ENCODE assay signal across 25 cellular contexts in genomic region chr22:48705917-48706605, GRCh38.
A peak's percentile ranks its signal among the peaks of the same experiment; 100 is the strongest.
DNase-seq lines count a peak whose midpoint lies in the region; ATAC-seq, FAIRE-seq and TF ChIP-seq lines count a peak whose summit lies in the region.
"Had no signal": no experiment of that assay in that cellular context is flagged by ENCODE, and none has a peak within 500 bp of the region (broad histone marks: within the 10 kb centered on the region; RNA-seq: fewer than 3 reads in every experiment).

No MANE protein-coding gene starts in this region.

- H3K14ac ChIP-seq in trophoblast cell (ENCODE audit: low read length) = no peak overlapping the region

- TF ChIP-seq CTCF in HepG2 (CRISPR knock-in tag; IDR thresholded peaks at IDR 0.05) = no peak
- no peak for TF ChIP-seq CTCF in right lobe of liver (IDR thresholded peaks at IDR 0.05)
- TF ChIP-seq CTCF in dorsolateral prefrontal cortex (IDR thresholded peaks at IDR 0.05 in 54 of 56, conservative IDR thresholded peaks at IDR 0.05 in 2 of 56; ENCODE audit: low read depth in 1 of 56, partially characterized antibody in 56 of 56) = no peak
- no peak for TF ChIP-seq CTCF in osteoblast (IDR thresholded peaks at IDR 0.05; ENCODE audit: extremely low read depth, low read depth, low read length)
- no peak for TF ChIP-seq CTCF in upper lobe of right lung (IDR thresholded peaks at IDR 0.05)

- H3K9me3 ChIP-seq in HepG2 (ENCODE audit: low read length) = no peaks in the 10 kb centered on the region
- no peaks in the 10 kb centered on the region for H3K9me3 ChIP-seq in right lobe of liver
- no peaks in the 10 kb centered on the region for H3K9me3 ChIP-seq in osteoblast (ENCODE audit: low read depth, low read length)
- H3K9me3 ChIP-seq in upper lobe of right lung = no peaks in the 10 kb centered on the region
- H3K9me3 ChIP-seq in trophoblast cell (ENCODE audit: insufficient read depth, low read depth, low read length) = no peaks in the 10 kb centered on the region
- H3K9me3 ChIP-seq: BLaER1, SK-N-SH had no signal

- no peaks in the 10 kb centered on the region for H3K27me3 ChIP-seq in HepG2 (ENCODE audit: control insufficient read depth in 1 of 2, insufficient read depth in 2 of 2, low read length in 2 of 2)
- no peaks in the 10 kb centered on the region for H3K27me3 ChIP-seq in right lobe of liver
- H3K27me3 ChIP-seq in dorsolateral prefrontal cortex = no peaks in the 10 kb centered on the region
- H3K27me3 ChIP-seq in osteoblast (ENCODE audit: insufficient read depth, low read length) = no peaks in the 10 kb centered on the region
- no peaks in the 10 kb centered on the region for H3K27me3 ChIP-seq in upper lobe of right lung
- no peaks in the 10 kb centered on the region for H3K27me3 ChIP-seq in trophoblast cell (ENCODE audit: insufficient read depth, low read length)
- H3K27me3 ChIP-seq: BLaER1 had no signal

- H3K4ac ChIP-seq in trophoblast cell (ENCODE audit: low read depth, low read length) = no peak overlapping the region

- peaks cover 17 to 40% of the 10 kb centered on the region in 2 experiments; a peak in 4 of 5 replicates for H3K36me3 ChIP-seq in HepG2 (replicated peaks in 1 of 2; ENCODE audit: control insufficient read depth in 1 of 2, insufficient read depth in 2 of 2, low read length in 2 of 2)
- no peaks in the 10 kb centered on the region for H3K36me3 ChIP-seq in right lobe of liver
- H3K36me3 ChIP-seq in osteoblast (ENCODE audit: insufficient read depth, low read length) = no peaks in the 10 kb centered on the region
- no peaks in the 10 kb centered on the region for H3K36me3 ChIP-seq in upper lobe of right lung
- no peaks in the 10 kb centered on the region for H3K36me3 ChIP-seq in trophoblast cell (ENCODE audit: control insufficient read depth in 1 of 2, insufficient read depth in 2 of 2, low read length in 2 of 2)
- H3K36me3 ChIP-seq: BLaER1 had no signal

- in situ Hi-C loops in HepG2 (cut with HindIII; ENCODE audit: extremely low pct_ligation_motif_present, low pct_unique_long_range_greater_than_20kb) = no loop called here

- H2BK120ac ChIP-seq in trophoblast cell (ENCODE audit: insufficient read depth, low read length, poor library complexity) = no peak overlapping the region

- H3K23ac ChIP-seq in trophoblast cell (ENCODE audit: low read length) = no peak overlapping the region

- 0 out of 2 replicates have a peak, but pooled peaks cover 4% of the 10 kb centered on the region for H4K20me1 ChIP-seq in HepG2 (ENCODE audit: insufficient read depth, low read length)
- no peaks in the 10 kb centered on the region for H4K20me1 ChIP-seq in osteoblast (ENCODE audit: insufficient read depth, low read length)

- ATAC-seq in HepG2 = no peak
- no peak for ATAC-seq in right lobe of liver
- ATAC-seq in upper lobe of right lung = no peak
- ATAC-seq: GM23338, Panc1 had no signal

- CTCF ChIA-PET in HepG2 (lab: Yijun Ruan, JAX; ENCODE audit: low intra/inter-chr PET ratio, low total read pairs) = no interaction called here

- FAIRE-seq in HepG2 (lab: Jason Lieb, UNC) = no peak
- FAIRE-seq: A204.1, HTR-8/SVneo had no signal

- DNase-seq in HepG2 (ENCODE audit: low spot score) (no peak), right lobe of liver (no peak), dorsolateral prefrontal cortex (peak in 6 of 10 donors; percentile 7 to 31 (median 23)), osteoblast (ENCODE audit: insufficient read length, low spot score, missing footprints) (peak; percentile 35), upper lobe of right lung (peak; percentile 40), NCI-H2171 treated with DMSO at 0.1 percent for 48 hours (lab: John Stamatoyannopoulos, UW) (no peak), trophoblast cell (no peak), islet precursor cell (no peak)
- DNase-seq: CD4-positive, alpha-beta T cell; COR-L47; DMS53; H9; KBM-7; MV-4-11; NCI-H1105 treated with DMSO at 0.1 percent for 48 hours; NCI-H2029; NCI-H2227 treated with DMSO at 0.1 percent for 48 hours; NCI-H510A; NCI-H69; SK-N-SH had no signal

- H3K4me2 ChIP-seq in HepG2 (ENCODE audit: low read depth, low read length) (peak overlapping the region; percentile 48; the same call in 1 of the 2 replicates), osteoblast (ENCODE audit: insufficient read depth, low read length) (no peak overlapping the region), trophoblast cell (ENCODE audit: low read length) (no peak overlapping the region)
- H3K4me2 ChIP-seq: BLaER1, GM23338, SK-N-SH had no signal

- BruUV-seq in HepG2 (replicated peaks; lab: Mats Ljungman, UMichigan) = no TSS peak

- H4K8ac ChIP-seq in trophoblast cell (ENCODE audit: low read depth, low read length) = no peak overlapping the region

- H2AK5ac ChIP-seq in trophoblast cell (ENCODE audit: low read length) = no peak overlapping the region

- no peak overlapping the region for H3K18ac ChIP-seq in trophoblast cell (ENCODE audit: low read length)

- no peak overlapping the region for H2BK5ac ChIP-seq in trophoblast cell (ENCODE audit: low read depth, low read length, poor library complexity)

- H3K27ac ChIP-seq in HepG2 (ENCODE audit: extremely low read length, insufficient read depth, low read length) = peak overlapping the region; percentile 94
- no peak overlapping the region for H3K27ac ChIP-seq in right lobe of liver
- no peak overlapping the region for H3K27ac ChIP-seq in dorsolateral prefrontal cortex
- H3K27ac ChIP-seq in osteoblast (ENCODE audit: low read depth, low read length) = no peak overlapping the region
- no peak overlapping the region for H3K27ac ChIP-seq in upper lobe of right lung
- H3K27ac ChIP-seq in trophoblast cell (ENCODE audit: low read depth, low read length) = no peak overlapping the region
- H3K27ac ChIP-seq: BLaER1 had no signal

- no peak overlapping the region for H2BK12ac ChIP-seq in trophoblast cell (ENCODE audit: low read length)

- H4K12ac ChIP-seq in trophoblast cell (ENCODE audit: low read depth, low read length) = no peak overlapping the region

- intact Hi-C loops in HepG2 (cut with micrococcal nuclease; ENCODE audit: unreplicated experiment) (loop anchor here (2.0 to 5.0 kb wide), 2 partner anchors 29 to 129 kb away; no protein-coding TSS in a partner anchor), right lobe of liver (cut with DNase I) (no loop called here), dorsolateral prefrontal cortex (cut with DNase I) (loop anchor here in 1 of 2 donors (10.0 kb wide), 1 partner anchor 219 kb away; no protein-coding TSS in a partner anchor), upper lobe of right lung (cut with DNase I) (no loop called here)

- no peak for TF ChIP-seq POLR2A in HepG2 (IDR thresholded peaks at IDR 0.05; ENCODE audit: insufficient read depth in 1 of 2, low read depth in 2 of 2, low read length in 2 of 2)
- TF ChIP-seq POLR2A in right lobe of liver (IDR thresholded peaks at IDR 0.05) = no peak

- TF ChIP-seq EP300 in HepG2 (IDR thresholded peaks at IDR 0.05; ENCODE audit: low read depth in 2 of 2, low read length in 2 of 2) (no peak), HepG2 (CRISPR knock-in tag; IDR thresholded peaks at IDR 0.05; ENCODE audit: borderline replicate concordance) (no peak)

- no peak overlapping the region for H3K4me3 ChIP-seq in HepG2 (replicated peaks in 1 of 3; ENCODE audit: insufficient read depth in 1 of 3, low read depth in 2 of 3, low read length in 3 of 3)
- no peak overlapping the region for H3K4me3 ChIP-seq in right lobe of liver
- no peak overlapping the region for H3K4me3 ChIP-seq in dorsolateral prefrontal cortex
- no peak overlapping the region for H3K4me3 ChIP-seq in osteoblast (ENCODE audit: insufficient read depth, low read length)
- no peak overlapping the region for H3K4me3 ChIP-seq in upper lobe of right lung
- H3K4me3 ChIP-seq in trophoblast cell (ENCODE audit: low read depth, low read length) = no peak overlapping the region
- H3K4me3 ChIP-seq: BLaER1, GM23338 had no signal

- 83% methylated on average over 16 of the region's 16 CpGs for WGBS in HepG2 (ENCODE audit: low lambda C conversion rate)
- 55% methylated on average over 10 of the region's 16 CpGs for WGBS in right lobe of liver (ENCODE audit: insufficient coverage, low coverage, low lambda C conversion rate, missing lambda C conversion rate)
- WGBS in trophoblast cell (ENCODE audit: extremely low coverage, insufficient coverage, insufficient read length) = no CpG with 5 or more reads among the region's 16 CpGs

- H4K91ac ChIP-seq in trophoblast cell (ENCODE audit: low read depth, low read length) = no peak overlapping the region

- no peak overlapping the region for H2AFZ ChIP-seq in HepG2 (ENCODE audit: low read length)
- no peak overlapping the region for H2AFZ ChIP-seq in osteoblast (ENCODE audit: low read length)
- no peak overlapping the region for H2AFZ ChIP-seq in trophoblast cell (ENCODE audit: insufficient read depth, low read length, poor library complexity)
- H2AFZ ChIP-seq: GM23338 had no signal

- TF ChIP-seq RAD21 in HepG2 (CRISPR knock-in tag; IDR thresholded peaks at IDR 0.05) = no peak

- no peak overlapping the region; the same call in 1 of the 2 replicates for H3K9ac ChIP-seq in HepG2 (ENCODE audit: insufficient read depth, low read depth, low read length)
- H3K9ac ChIP-seq in trophoblast cell (ENCODE audit: low read length) = no peak overlapping the region
- H3K9ac ChIP-seq: BLaER1, SK-N-SH had no signal

- H3K4me1 ChIP-seq in HepG2 (ENCODE audit: insufficient read depth, low read length) = peaks cover 59% of the 10 kb centered on the region
- H3K4me1 ChIP-seq in right lobe of liver = no peaks in the 10 kb centered on the region
- H3K4me1 ChIP-seq in osteoblast (ENCODE audit: insufficient read depth, low read length) = no peaks in the 10 kb centered on the region
- H3K4me1 ChIP-seq in upper lobe of right lung = no peaks in the 10 kb centered on the region
- no peaks in the 10 kb centered on the region for H3K4me1 ChIP-seq in trophoblast cell (ENCODE audit: control insufficient read depth in 1 of 2, insufficient read depth in 2 of 2, low read length in 2 of 2)

- POLR2A ChIA-PET in HepG2 (lab: Yijun Ruan, JAX) = interaction anchor here (4.7 kb wide), 1 partner anchor 13 kb away, joined by 56 read pairs; no protein-coding TSS in a partner anchor

- H3K79me2 ChIP-seq in HepG2 (ENCODE audit: insufficient read depth, low read length) = peaks cover 56% of the 10 kb centered on the region
- H3K79me2 ChIP-seq in osteoblast (ENCODE audit: insufficient read depth, low read length) = no peaks in the 10 kb centered on the region
- no peaks in the 10 kb centered on the region for H3K79me2 ChIP-seq in trophoblast cell (ENCODE audit: control insufficient read depth, insufficient read depth, low read length, poor library complexity)

- no peaks in the 10 kb centered on the region for H3K79me1 ChIP-seq in trophoblast cell (ENCODE audit: low read length)

TF ChIP-seq in HepG2, 621 proteins besides CTCF, POLR2A, EP300 and RAD21 (continues in another document):
- TF ChIP-seq ZNF672 (CRISPR knock-in tag; IDR thresholded peaks at IDR 0.05) (no peak), NR2F2 (IDR thresholded peaks at IDR 0.05; ENCODE audit: borderline replicate concordance, low read depth) (no peak), GLI4 (CRISPR knock-in tag; IDR thresholded peaks at IDR 0.05; ENCODE audit: borderline replicate concordance) (no peak), HOXA9 (CRISPR knock-in tag; IDR thresholded peaks at IDR 0.05; ENCODE audit: borderline replicate concordance) (no peak), NCOA1 (CRISPR knock-in tag; IDR thresholded peaks at IDR 0.05) (no peak), TGIF2 (CRISPR knock-in tag; IDR thresholded peaks at IDR 0.05) (no peak), ZFY (CRISPR knock-in tag; IDR thresholded peaks at IDR 0.05) (no peak), KLF6 (CRISPR knock-in tag; IDR thresholded peaks at IDR 0.05) (no peak)

Comparison
In these comparisons a context has a peak if more than half of its experiments do, and no peak if none do; other contexts are left out.
1. DNase-seq: peak in dorsolateral prefrontal cortex (6 of 10), osteoblast (single experiment) and upper lobe of right lung (single experiment); none in HepG2 (single experiment), right lobe of liver (0 of 3), NCI-H2171 treated with DMSO at 0.1 percent for 48 hours (single experiment), trophoblast cell (0 of 2) and islet precursor cell (single experiment).